1 cellular context compared by ENCODE assay signal in genomic region chr4:3354455-3354811, GRCh38.
TF ChIP-seq lines count a peak whose summit lies in the region.

No MANE protein-coding gene starts in this region.

TF ChIP-seq in HepG2, 621 proteins besides CTCF, POLR2A, EP300 and RAD21 (continued from another document and continues in another):
- peak; percentile 88; the same call in 1 of the 2 replicates for TF ChIP-seq CREM (IDR thresholded peaks at IDR 0.05)
- no peak for TF ChIP-seq CREM (CRISPR knock-in tag; IDR thresholded peaks at IDR 0.05)
- TF ChIP-seq EZH2 (conservative IDR thresholded peaks at IDR 0.05; ENCODE audit: low read depth, low read length): no peak
- TF ChIP-seq ZKSCAN1 (IDR thresholded peaks at IDR 0.05; ENCODE audit: low read length): no peak
- no peak for TF ChIP-seq MTF1 (CRISPR knock-in tag; IDR thresholded peaks at IDR 0.05)
- TF ChIP-seq ZNF510 (CRISPR knock-in tag; IDR thresholded peaks at IDR 0.05; ENCODE audit: low read depth): no peak
- TF ChIP-seq HNRNPUL1 (IDR thresholded peaks at IDR 0.05; ENCODE audit: low read depth, low read length): no peak
- peak; percentile 73 for TF ChIP-seq ZBTB33 (CRISPR knock-in tag; IDR thresholded peaks at IDR 0.05)
- no peak for TF ChIP-seq ARNT (IDR thresholded peaks at IDR 0.05)
- TF ChIP-seq ZNF839 (CRISPR knock-in tag; IDR thresholded peaks at IDR 0.05; ENCODE audit: borderline replicate concordance): no peak
- no peak; the same call in 1 of the 2 replicates for TF ChIP-seq TSC22D2 (CRISPR knock-in tag; IDR thresholded peaks at IDR 0.05; ENCODE audit: borderline replicate concordance)
- TF ChIP-seq MBNL3 (CRISPR knock-in tag; conservative IDR thresholded peaks at IDR 0.05): no peak
- TF ChIP-seq TOPORS (CRISPR knock-in tag; IDR thresholded peaks at IDR 0.05): no peak
- peak in 1 of 2 experiments; percentile 60; a peak in 1 of 4 replicates for TF ChIP-seq HMGXB4 (CRISPR knock-in tag; IDR thresholded peaks at IDR 0.05; ENCODE audit: borderline replicate concordance in 1 of 2, low read depth in 1 of 2)
- TF ChIP-seq HOXA3 (CRISPR knock-in tag; IDR thresholded peaks at IDR 0.05): peak; percentile 86
- peak; percentile 81 for TF ChIP-seq DMAP1 (CRISPR knock-in tag; IDR thresholded peaks at IDR 0.05)
- TF ChIP-seq, protein P1, sequence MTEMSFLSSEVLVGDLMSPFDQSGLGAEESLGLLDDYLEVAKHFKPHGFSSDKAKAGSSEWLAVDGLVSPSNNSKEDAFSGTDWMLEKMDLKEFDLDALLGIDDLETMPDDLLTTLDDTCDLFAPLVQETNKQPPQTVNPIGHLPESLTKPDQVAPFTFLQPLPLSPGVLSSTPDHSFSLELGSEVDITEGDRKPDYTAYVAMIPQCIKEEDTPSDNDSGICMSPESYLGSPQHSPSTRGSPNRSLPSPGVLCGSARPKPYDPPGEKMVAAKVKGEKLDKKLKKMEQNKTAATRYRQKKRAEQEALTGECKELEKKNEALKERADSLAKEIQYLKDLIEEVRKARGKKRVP (CRISPR knock-in tag; IDR thresholded peaks at IDR 0.05): peak in 1 of 2 experiments; percentile 88; a peak in 2 of 4 replicates
- TF ChIP-seq HNF1A (IDR thresholded peaks at IDR 0.05; ENCODE audit: low read depth): peak; percentile 80
- TF ChIP-seq HNF1A (CRISPR knock-in tag; IDR thresholded peaks at IDR 0.05; ENCODE audit: borderline replicate concordance): peak; percentile 81; the same call in 1 of the 2 replicates
- no peak; the same call in 1 of the 2 replicates for TF ChIP-seq MBD4 (IDR thresholded peaks at IDR 0.05; ENCODE audit: borderline replicate concordance, low read length)
- TF ChIP-seq RARA (CRISPR knock-in tag; IDR thresholded peaks at IDR 0.05): peak; percentile 91
- no peak for TF ChIP-seq PAF1 (CRISPR knock-in tag; IDR thresholded peaks at IDR 0.05)
- TF ChIP-seq ZNF564 (CRISPR knock-in tag; IDR thresholded peaks at IDR 0.05): no peak
- no peak for TF ChIP-seq KLF15 (CRISPR knock-in tag; IDR thresholded peaks at IDR 0.05; ENCODE audit: borderline replicate concordance)
- peak; percentile 80 for TF ChIP-seq KMT2B (CRISPR knock-in tag; IDR thresholded peaks at IDR 0.05)
- TF ChIP-seq, protein P2, sequence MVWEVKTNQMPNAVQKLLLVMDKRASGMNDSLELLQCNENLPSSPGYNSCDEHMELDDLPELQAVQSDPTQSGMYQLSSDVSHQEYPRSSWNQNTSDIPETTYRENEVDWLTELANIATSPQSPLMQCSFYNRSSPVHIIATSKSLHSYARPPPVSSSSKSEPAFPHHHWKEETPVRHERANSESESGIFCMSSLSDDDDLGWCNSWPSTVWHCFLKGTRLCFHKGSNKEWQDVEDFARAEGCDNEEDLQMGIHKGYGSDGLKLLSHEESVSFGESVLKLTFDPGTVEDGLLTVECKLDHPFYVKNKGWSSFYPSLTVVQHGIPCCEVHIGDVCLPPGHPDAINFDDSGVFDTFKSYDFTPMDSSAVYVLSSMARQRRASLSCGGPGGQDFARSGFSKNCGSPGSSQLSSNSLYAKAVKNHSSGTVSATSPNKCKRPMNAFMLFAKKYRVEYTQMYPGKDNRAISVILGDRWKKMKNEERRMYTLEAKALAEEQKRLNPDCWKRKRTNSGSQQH (CRISPR knock-in tag; IDR thresholded peaks at IDR 0.05; ENCODE audit: low read depth): no peak; the same call in 1 of the 2 replicates
- 0 out of 2 replicates have a peak, but pooled peaks have one; percentile 19 for TF ChIP-seq ZFP90 (CRISPR knock-in tag; IDR thresholded peaks at IDR 0.05; ENCODE audit: borderline replicate concordance)
- TF ChIP-seq, protein P3, sequence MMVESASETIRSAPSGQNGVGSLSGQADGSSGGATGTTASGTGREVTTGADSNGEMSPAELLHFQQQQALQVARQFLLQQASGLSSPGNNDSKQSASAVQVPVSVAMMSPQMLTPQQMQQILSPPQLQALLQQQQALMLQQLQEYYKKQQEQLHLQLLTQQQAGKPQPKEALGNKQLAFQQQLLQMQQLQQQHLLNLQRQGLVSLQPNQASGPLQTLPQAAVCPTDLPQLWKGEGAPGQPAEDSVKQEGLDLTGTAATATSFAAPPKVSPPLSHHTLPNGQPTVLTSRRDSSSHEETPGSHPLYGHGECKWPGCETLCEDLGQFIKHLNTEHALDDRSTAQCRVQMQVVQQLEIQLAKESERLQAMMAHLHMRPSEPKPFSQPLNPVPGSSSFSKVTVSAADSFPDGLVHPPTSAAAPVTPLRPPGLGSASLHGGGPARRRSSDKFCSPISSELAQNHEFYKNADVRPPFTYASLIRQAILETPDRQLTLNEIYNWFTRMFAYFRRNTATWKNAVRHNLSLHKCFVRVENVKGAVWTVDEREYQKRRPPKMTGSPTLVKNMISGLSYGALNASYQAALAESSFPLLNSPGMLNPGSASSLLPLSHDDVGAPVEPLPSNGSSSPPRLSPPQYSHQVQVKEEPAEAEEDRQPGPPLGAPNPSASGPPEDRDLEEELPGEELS (CRISPR knock-in tag; IDR thresholded peaks at IDR 0.05): peak; percentile 99
- no peak for TF ChIP-seq ZSCAN20 (CRISPR knock-in tag; IDR thresholded peaks at IDR 0.05; ENCODE audit: borderline replicate concordance)
- TF ChIP-seq, protein P4, sequence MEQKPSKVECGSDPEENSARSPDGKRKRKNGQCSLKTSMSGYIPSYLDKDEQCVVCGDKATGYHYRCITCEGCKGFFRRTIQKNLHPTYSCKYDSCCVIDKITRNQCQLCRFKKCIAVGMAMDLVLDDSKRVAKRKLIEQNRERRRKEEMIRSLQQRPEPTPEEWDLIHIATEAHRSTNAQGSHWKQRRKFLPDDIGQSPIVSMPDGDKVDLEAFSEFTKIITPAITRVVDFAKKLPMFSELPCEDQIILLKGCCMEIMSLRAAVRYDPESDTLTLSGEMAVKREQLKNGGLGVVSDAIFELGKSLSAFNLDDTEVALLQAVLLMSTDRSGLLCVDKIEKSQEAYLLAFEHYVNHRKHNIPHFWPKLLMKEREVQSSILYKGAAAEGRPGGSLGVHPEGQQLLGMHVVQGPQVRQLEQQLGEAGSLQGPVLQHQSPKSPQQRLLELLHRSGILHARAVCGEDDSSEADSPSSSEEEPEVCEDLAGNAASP (CRISPR knock-in tag; IDR thresholded peaks at IDR 0.05; ENCODE audit: borderline replicate concordance): peak; percentile 87
- TF ChIP-seq NFE2L2 (IDR thresholded peaks at IDR 0.05; ENCODE audit: low read length): no peak
- TF ChIP-seq, protein P5, sequence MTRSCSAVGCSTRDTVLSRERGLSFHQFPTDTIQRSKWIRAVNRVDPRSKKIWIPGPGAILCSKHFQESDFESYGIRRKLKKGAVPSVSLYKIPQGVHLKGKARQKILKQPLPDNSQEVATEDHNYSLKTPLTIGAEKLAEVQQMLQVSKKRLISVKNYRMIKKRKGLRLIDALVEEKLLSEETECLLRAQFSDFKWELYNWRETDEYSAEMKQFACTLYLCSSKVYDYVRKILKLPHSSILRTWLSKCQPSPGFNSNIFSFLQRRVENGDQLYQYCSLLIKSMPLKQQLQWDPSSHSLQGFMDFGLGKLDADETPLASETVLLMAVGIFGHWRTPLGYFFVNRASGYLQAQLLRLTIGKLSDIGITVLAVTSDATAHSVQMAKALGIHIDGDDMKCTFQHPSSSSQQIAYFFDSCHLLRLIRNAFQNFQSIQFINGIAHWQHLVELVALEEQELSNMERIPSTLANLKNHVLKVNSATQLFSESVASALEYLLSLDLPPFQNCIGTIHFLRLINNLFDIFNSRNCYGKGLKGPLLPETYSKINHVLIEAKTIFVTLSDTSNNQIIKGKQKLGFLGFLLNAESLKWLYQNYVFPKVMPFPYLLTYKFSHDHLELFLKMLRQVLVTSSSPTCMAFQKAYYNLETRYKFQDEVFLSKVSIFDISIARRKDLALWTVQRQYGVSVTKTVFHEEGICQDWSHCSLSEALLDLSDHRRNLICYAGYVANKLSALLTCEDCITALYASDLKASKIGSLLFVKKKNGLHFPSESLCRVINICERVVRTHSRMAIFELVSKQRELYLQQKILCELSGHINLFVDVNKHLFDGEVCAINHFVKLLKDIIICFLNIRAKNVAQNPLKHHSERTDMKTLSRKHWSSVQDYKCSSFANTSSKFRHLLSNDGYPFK (CRISPR knock-in tag; IDR thresholded peaks at IDR 0.05; ENCODE audit: borderline replicate concordance): no peak
- TF ChIP-seq SAFB2 (CRISPR knock-in tag; IDR thresholded peaks at IDR 0.05; ENCODE audit: borderline replicate concordance, low read depth): no peak; the same call in 1 of the 2 replicates
- TF ChIP-seq NR2F1 (CRISPR knock-in tag; IDR thresholded peaks at IDR 0.05): no peak
- TF ChIP-seq, protein P6, sequence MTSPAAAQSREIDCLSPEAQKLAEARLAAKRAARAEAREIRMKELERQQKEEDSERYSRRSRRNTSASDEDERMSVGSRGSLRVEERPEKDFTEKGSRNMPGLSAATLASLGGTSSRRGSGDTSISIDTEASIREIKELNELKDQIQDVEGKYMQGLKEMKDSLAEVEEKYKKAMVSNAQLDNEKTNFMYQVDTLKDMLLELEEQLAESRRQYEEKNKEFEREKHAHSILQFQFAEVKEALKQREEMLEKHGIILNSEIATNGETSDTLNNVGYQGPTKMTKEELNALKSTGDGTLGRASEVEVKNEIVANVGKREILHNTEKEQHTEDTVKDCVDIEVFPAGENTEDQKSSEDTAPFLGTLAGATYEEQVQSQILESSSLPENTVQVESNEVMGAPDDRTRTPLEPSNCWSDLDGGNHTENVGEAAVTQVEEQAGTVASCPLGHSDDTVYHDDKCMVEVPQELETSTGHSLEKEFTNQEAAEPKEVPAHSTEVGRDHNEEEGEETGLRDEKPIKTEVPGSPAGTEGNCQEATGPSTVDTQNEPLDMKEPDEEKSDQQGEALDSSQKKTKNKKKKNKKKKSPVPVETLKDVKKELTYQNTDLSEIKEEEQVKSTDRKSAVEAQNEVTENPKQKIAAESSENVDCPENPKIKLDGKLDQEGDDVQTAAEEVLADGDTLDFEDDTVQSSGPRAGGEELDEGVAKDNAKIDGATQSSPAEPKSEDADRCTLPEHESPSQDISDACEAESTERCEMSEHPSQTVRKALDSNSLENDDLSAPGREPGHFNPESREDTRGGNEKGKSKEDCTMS (CRISPR knock-in tag; conservative IDR thresholded peaks at IDR 0.05): no peak
- no peak; the same call in 1 of the 2 replicates for TF ChIP-seq SP4 (CRISPR knock-in tag; IDR thresholded peaks at IDR 0.05)
